11 cellular contexts compared by ENCODE assay signal in genomic region chr5:68246802-68247201, GRCh38. TPM values are rescaled to one million over a fixed set of nuclear protein-coding genes. Genes with fewer than 3 reads are reported as not detected.
A peak's percentile ranks its signal among the peaks of the same experiment; 100 is the strongest.
DNase-seq lines count a peak whose midpoint lies in the region; ATAC-seq and TF ChIP-seq lines count a peak whose summit lies in the region.
"Had no signal": no experiment of that assay in that cellular context is flagged by ENCODE, and none has a peak within 500 bp of the region (broad histone marks: within the 10 kb centered on the region; RNA-seq: fewer than 3 reads in every experiment).

No MANE protein-coding gene starts in this region.

- H3K79me2 ChIP-seq in SK-N-SH (ENCODE audit: insufficient read depth) (0 out of 2 replicates have a peak, but pooled peaks cover 7% of the 10 kb centered on the region), KMS-11 (ENCODE audit: insufficient read depth, low read depth) (no peaks in the 10 kb centered on the region), parathyroid adenoma (peaks cover 39% of the 10 kb centered on the region)

- no peaks in the 10 kb centered on the region for H3K9me3 Mint-ChIP-seq in chondrocyte (ENCODE audit: low read depth)
- no peaks in the 10 kb centered on the region for H3K9me3 Mint-ChIP-seq in activated CD4-positive, alpha-beta memory T cell treated with anti-CD3 and anti-CD28 coated beads, Interleukin-2, amount 10 ng/mL, durations not matched to agents 7 days and 5 days
- H3K9me3 Mint-ChIP-seq: T-helper 2 cell treated with Interferon-gamma antibody and Interleukin-4, amounts not matched to agents 5 μg/mL and 100 μg/mL, for 36 hours had no signal

- no peak overlapping the region for H3K9ac ChIP-seq in SK-N-SH
- H3K9ac ChIP-seq in KMS-11 = no peak overlapping the region
- no peak overlapping the region for H3K9ac ChIP-seq in parathyroid adenoma

- H3K9me2 ChIP-seq in SK-N-SH = no peaks in the 10 kb centered on the region

- H3K4me1 ChIP-seq in SK-N-SH (ENCODE audit: control insufficient read depth in 1 of 2, insufficient read depth in 2 of 2, low read depth in 1 of 2, low read length in 1 of 2) (peaks cover 20 to 24% of the 10 kb centered on the region in 2 experiments; a peak in 3 of 4 replicates), KMS-11 (ENCODE audit: low read depth, poor library complexity, severe bottlenecking) (no peaks in the 10 kb centered on the region), parathyroid adenoma (peaks cover 18% of the 10 kb centered on the region)

- no peak for TF ChIP-seq EP300 in SK-N-SH (IDR thresholded peaks at IDR 0.05; ENCODE audit: borderline replicate concordance in 1 of 2, low read depth in 1 of 2, low read length in 1 of 2)

- TF ChIP-seq CTCF in SK-N-SH (IDR thresholded peaks at IDR 0.05) (peak; percentile 31), KMS-11 (conservative IDR thresholded peaks at IDR 0.05; ENCODE audit: low read depth, low read length) (peak; percentile 29; the same call in 1 of the 2 replicates), chondrocyte (IDR thresholded peaks at IDR 0.05) (peak; percentile 71), parathyroid adenoma (IDR thresholded peaks at IDR 0.05) (peak; percentile 39)

- no peaks in the 10 kb centered on the region for H3K9me3 ChIP-seq in SK-N-SH
- H3K9me3 ChIP-seq in parathyroid adenoma (ENCODE audit: control insufficient read depth, low read length) = no peaks in the 10 kb centered on the region

- POLR2A ChIA-PET in SK-N-SH (lab: Yijun Ruan, JAX) = interaction anchor here (1.0 kb wide), 1 partner anchor 32 kb away, joined by 3 read pairs; no protein-coding TSS in a partner anchor
- POLR2A ChIA-PET in activated CD4-positive, alpha-beta memory T cell treated with anti-CD3 and anti-CD28 coated beads, Interleukin-2, amount 10 ng/mL, durations not matched to agents 7 days and 5 days (lab: Charles Lee) = interaction anchor here (1.4 kb wide), 1 partner anchor 30 kb away, joined by 5 read pairs; no protein-coding TSS in a partner anchor

- H3K4me3 ChIP-seq in SK-N-SH (ENCODE audit: low read depth in 2 of 2, low read length in 1 of 2) = no peak overlapping the region
- H3K4me3 ChIP-seq in KMS-11 (IDR thresholded peaks at IDR 0.05; ENCODE audit: insufficient read depth, low read depth, low read length) = no peak overlapping the region
- no peak overlapping the region for H3K4me3 ChIP-seq in parathyroid adenoma (ENCODE audit: low read depth, low read length)

- H3K27ac Mint-ChIP-seq in chondrocyte (ENCODE audit: unreplicated experiment) = no peak overlapping the region
- H3K27ac Mint-ChIP-seq in activated CD4-positive, alpha-beta memory T cell treated with anti-CD3 and anti-CD28 coated beads, Interleukin-2, amount 10 ng/mL, durations not matched to agents 7 days and 5 days = no peak overlapping the region
- H3K27ac Mint-ChIP-seq: T-helper 2 cell treated with Interferon-gamma antibody and Interleukin-4, amounts not matched to agents 5 μg/mL and 100 μg/mL, for 36 hours had no signal

- DNase-seq in SK-N-SH (no peak), chondrocyte (ENCODE audit: low spot score) (no peak), putamen (ENCODE audit: low spot score) (no peak), COR-L47 (lab: John Stamatoyannopoulos, UW) (no peak)
- no peak for DNase-seq in activated CD4-positive, alpha-beta memory T cell treated with anti-CD3 and anti-CD28 coated beads, Interleukin-2, amount 10 ng/mL, durations not matched to agents 7 days and 5 days
- DNase-seq: dermis blood vessel endothelial cell, NCI-H2029 had no signal

- peaks cover 7 to 16% of the 10 kb centered on the region in 2 experiments for H3K36me3 ChIP-seq in SK-N-SH (replicated peaks in 1 of 2; ENCODE audit: control insufficient read depth in 1 of 2, insufficient read depth in 2 of 2, low read length in 1 of 2)
- H3K36me3 ChIP-seq in KMS-11 (ENCODE audit: insufficient read depth) = no peaks in the 10 kb centered on the region
- no peaks in the 10 kb centered on the region for H3K36me3 ChIP-seq in parathyroid adenoma (ENCODE audit: control insufficient read depth, insufficient read depth, low read length)

- H3K27ac ChIP-seq in SK-N-SH (ENCODE audit: low read depth in 2 of 2, low read length in 1 of 2) (no peak overlapping the region), KMS-11 (no peak overlapping the region), parathyroid adenoma (no peak overlapping the region)

- no peak overlapping the region for H3K4me3 Mint-ChIP-seq in chondrocyte (ENCODE audit: unreplicated experiment)
- no peak overlapping the region for H3K4me3 Mint-ChIP-seq in activated CD4-positive, alpha-beta memory T cell treated with anti-CD3 and anti-CD28 coated beads, Interleukin-2, amount 10 ng/mL, durations not matched to agents 7 days and 5 days
- H3K4me3 Mint-ChIP-seq: T-helper 2 cell treated with Interferon-gamma antibody and Interleukin-4, amounts not matched to agents 5 μg/mL and 100 μg/mL, for 36 hours had no signal

- H3K4me2 ChIP-seq in SK-N-SH = no peak overlapping the region
- no peak overlapping the region for H3K4me2 ChIP-seq in KMS-11
- H3K4me2 ChIP-seq in parathyroid adenoma (ENCODE audit: low read length) = no peak overlapping the region

- peaks cover 2% of the 10 kb centered on the region for H3K36me3 Mint-ChIP-seq in chondrocyte (ENCODE audit: low read depth)
- peaks cover 38% of the 10 kb centered on the region for H3K36me3 Mint-ChIP-seq in activated CD4-positive, alpha-beta memory T cell treated with anti-CD3 and anti-CD28 coated beads, Interleukin-2, amount 10 ng/mL, durations not matched to agents 7 days and 5 days (ENCODE audit: low read depth)

- H3K27me3 Mint-ChIP-seq in chondrocyte (ENCODE audit: low read depth) = no peaks in the 10 kb centered on the region
- no peaks in the 10 kb centered on the region for H3K27me3 Mint-ChIP-seq in activated CD4-positive, alpha-beta memory T cell treated with anti-CD3 and anti-CD28 coated beads, Interleukin-2, amount 10 ng/mL, durations not matched to agents 7 days and 5 days

- no peaks in the 10 kb centered on the region for H3F3A ChIP-seq in SK-N-SH (replicated peaks; ENCODE audit: insufficient read depth)

- WGBS in SK-N-SH (ENCODE audit: low lambda C conversion rate) = 98% methylated on average over 3 of the region's 3 CpGs

- no peaks in the 10 kb centered on the region for H4K20me1 ChIP-seq in SK-N-SH (ENCODE audit: insufficient read depth)
- H4K20me1 ChIP-seq in KMS-11 (ENCODE audit: insufficient read depth) = no peaks in the 10 kb centered on the region

- peaks cover 70% of the 10 kb centered on the region for H3K4me1 Mint-ChIP-seq in chondrocyte (ENCODE audit: low read depth)
- H3K4me1 Mint-ChIP-seq in activated CD4-positive, alpha-beta memory T cell treated with anti-CD3 and anti-CD28 coated beads, Interleukin-2, amount 10 ng/mL, durations not matched to agents 7 days and 5 days = peaks cover 56% of the 10 kb centered on the region

- H2AFZ ChIP-seq in SK-N-SH (ENCODE audit: low read depth) (no peak overlapping the region), KMS-11 (ENCODE audit: low read depth) (no peak overlapping the region), parathyroid adenoma (no peak overlapping the region)

- ATAC-seq in SK-N-SH treated with all-trans-retinoic acid at 6 μM for 48 hours = no peak

- TF ChIP-seq RAD21 in SK-N-SH (IDR thresholded peaks at IDR 0.05; ENCODE audit: low read length) = peak; percentile 47

- CTCF ChIA-PET in SK-N-SH (lab: Yijun Ruan, JAX) = interaction anchor here (0.7 to 1.5 kb wide), 9 partner anchors 12 to 1001 kb away, joined by 3 to 7 read pairs (median 3); no protein-coding TSS in a partner anchor
- CTCF ChIA-PET in activated CD4-positive, alpha-beta memory T cell treated with anti-CD3 and anti-CD28 coated beads, Interleukin-2, amount 10 ng/mL, durations not matched to agents 7 days and 5 days (lab: Charles Lee) = interaction anchor here (0.6 to 1.4 kb wide), 5 partner anchors 17 to 328 kb away, joined by 3 to 4 read pairs (median 3); partner anchors contain the start of gene PIK3R1

- H3K27me3 ChIP-seq in SK-N-SH (ENCODE audit: insufficient read depth) (no peaks in the 10 kb centered on the region), KMS-11 (ENCODE audit: insufficient read depth, low read depth) (no peaks in the 10 kb centered on the region), parathyroid adenoma (ENCODE audit: control insufficient read depth, insufficient read depth, low read length) (no peaks in the 10 kb centered on the region)

TF ChIP-seq in SK-N-SH treated with all-trans-retinoic acid at 6 μM for 48 hours, 23 proteins besides CTCF, POLR2A, EP300 and RAD21 (continues in another document):
- TF ChIP-seq ARNTL (CRISPR knock-in tag; IDR thresholded peaks at IDR 0.05; ENCODE audit: borderline replicate concordance, low read depth) = no peak
- TF ChIP-seq ZNF565 (CRISPR knock-in tag; conservative IDR thresholded peaks at IDR 0.05; ENCODE audit: low read depth) = no peak
- TF ChIP-seq ZNF70 (CRISPR knock-in tag; IDR thresholded peaks at IDR 0.05) = no peak
- TF ChIP-seq PPARA (CRISPR knock-in tag; IDR thresholded peaks at IDR 0.05; ENCODE audit: borderline replicate concordance) = no peak
- no peak for TF ChIP-seq TCF4 (CRISPR knock-in tag; IDR thresholded peaks at IDR 0.05; ENCODE audit: borderline replicate concordance)
- no peak for TF ChIP-seq POU6F1 (CRISPR knock-in tag; IDR thresholded peaks at IDR 0.05; ENCODE audit: borderline replicate concordance, low read depth)
- no peak for TF ChIP-seq OSR1 (CRISPR knock-in tag; IDR thresholded peaks at IDR 0.05)
- TF ChIP-seq ZFP30 (CRISPR knock-in tag; IDR thresholded peaks at IDR 0.05) = no peak
- TF ChIP-seq GLIS3 (CRISPR knock-in tag; IDR thresholded peaks at IDR 0.05) = no peak

RNA-seq across cellular contexts. Expression of gene PIK3R1, which starts 31.2 kb away (rescaled TPM):
- polyA plus RNA-seq in SK-N-SH (2012; rRNA removed) = 2.0 and 2.7 TPM in 2 replicates
- polyA plus RNA-seq in SK-N-SH (2012; cell fraction: cytosol; rRNA removed) = 2.5 and 2.7 TPM in 2 replicates
- polyA plus RNA-seq in SK-N-SH (2012; cell fraction: nucleus; rRNA removed) = 2.2 and 3.9 TPM in 2 replicates
- total RNA-seq in chondrocyte = 56.2 to 63.1 TPM (median 60.7 TPM) in 3 replicates
- total RNA-seq in activated CD4-positive, alpha-beta memory T cell treated with anti-CD3 and anti-CD28 coated beads, Interleukin-2, amount 10 ng/mL, durations not matched to agents 7 days and 5 days = 10 to 100 TPM; 83.1 to 86.4 TPM
